8 cellular contexts compared by ENCODE assay signal in genomic region chr1:120844186-120844944, GRCh38. TPM values are rescaled to one million over a fixed set of nuclear protein-coding genes. Genes with fewer than 3 reads are reported as not detected.
A peak's percentile ranks its signal among the peaks of the same experiment; 100 is the strongest.
DNase-seq lines count a peak whose midpoint lies in the region; ATAC-seq, FAIRE-seq and TF ChIP-seq lines count a peak whose summit lies in the region.
"Not testable (repeated sequence)": the region's sequence is repeated elsewhere in the genome, so short reads cannot be mapped to it uniquely, and the experiment has no call there.

No MANE protein-coding gene starts in this region.

- TF ChIP-seq CTCF in AG09319 (IDR thresholded peaks at IDR 0.05; ENCODE audit: low read depth, low read length), result peak; percentile 25

- peak overlapping the region in 5 of 6 donors; percentile 91 to 99 (median 98) for H3K27ac Mint-ChIP-seq in naive B cell

- H3K4me3 Mint-ChIP-seq in naive B cell, result peak overlapping the region in 7 of 8 donors; percentile 86 to 98 (median 92)

- FAIRE-seq in H54 (lab: Jason Lieb, UNC), result not testable (repeated sequence)

- H3K27me3 Mint-ChIP-seq in naive B cell, result not testable (repeated sequence)

- ATAC-seq in naive B cell (ENCODE audit: low read depth in 2 of 2), result peak in 1 of 2 donors; percentile 18

- not testable (repeated sequence) for H3K36me3 Mint-ChIP-seq in naive B cell

- TF ChIP-seq POLR2A in H54 (IDR thresholded peaks at IDR 0.05; ENCODE audit: low read depth, low read length), result peak; percentile 29; the same call in 1 of the 2 replicates

- H3K9me3 Mint-ChIP-seq in naive B cell, result not testable (repeated sequence)

- DNase-seq in AG09319 (ENCODE audit: extremely low read depth, low read depth) (peak; percentile 62), H54 (ENCODE audit: insufficient read length, low spot score) (peak; percentile 8), NCI-H69 (lab: John Stamatoyannopoulos, UW) (peak; percentile 89), amygdala (lab: John Stamatoyannopoulos, UW) (peak in 38 of 56 donors; percentile 4 to 87 (median 54)), glomerular visceral epithelial cell (ENCODE audit: extremely low spot score) (peak; percentile 44), naive B cell (peak; percentile 84)
- peak; percentile 44 to 53 for DNase-seq in activated CD4-positive, alpha-beta T cell treated with anti-CD3 and anti-CD28 coated beads for 24 hours (ENCODE audit: low read depth in 2 of 2)
- peak; percentile 64 for DNase-seq in stimulated activated CD4-positive, alpha-beta T cell treated with anti-CD3 and anti-CD28 coated beads, Interleukin-4, amount 100 ng/mL, for 1 hour

- not testable (repeated sequence) for H3K4me1 Mint-ChIP-seq in naive B cell

RNA-seq across cellular contexts. Expression of gene PPIAL4A, which starts 45.2 kb away (rescaled TPM):
- not detected for polyA plus RNA-seq in naive B cell (ENCODE audit: low read depth in 6 of 6)

Comparison
In these comparisons a context has a peak if more than half of its experiments do, and no peak if none do; other contexts are left out.
1. DNase-seq: peak in every context shown above with its lines; median percentile 89 in NCI-H69; 84 in naive B cell; 64 in stimulated activated CD4-positive, alpha-beta T cell treated with anti-CD3 and anti-CD28 coated beads, Interleukin-4, amount 100 ng/mL, for 1 hour; 62 in AG09319; 54 in amygdala; 48 in activated CD4-positive, alpha-beta T cell treated with anti-CD3 and anti-CD28 coated beads for 24 hours; 44 in glomerular visceral epithelial cell; 8 in H54.